Comparison of ENCODE assay signal across 8 cellular contexts in genomic region chrX:155880586-155881157, GRCh38. TPM values are rescaled to one million over a fixed set of nuclear protein-coding genes. Genes with fewer than 3 reads are reported as not detected.
DNase-seq lines count a peak whose midpoint lies in the region; ATAC-seq and TF ChIP-seq lines count a peak whose summit lies in the region.

No MANE protein-coding gene starts in this region.

- no peaks in the 10 kb centered on the region; the same call in 1 of the 2 replicates for H3K27me3 ChIP-seq in BLaER1
- H3K27me3 ChIP-seq in H7 (ENCODE audit: control insufficient read depth, insufficient read depth, low read length) = no peaks in the 10 kb centered on the region; the same call in 1 of the 2 replicates
- peaks cover 0 to 6% (median 0%) of the 10 kb centered on the region in 9 donors for H3K27me3 ChIP-seq in heart left ventricle
- no peaks in the 10 kb centered on the region for H3K27me3 ChIP-seq in gastrocnemius medialis

- H3K4me2 ChIP-seq in BLaER1 = peak overlapping the region; percentile 49

- DNase-seq in H7 = no peak
- no peak for DNase-seq in heart left ventricle
- DNase-seq in gastrocnemius medialis = no peak
- DNase-seq in activated effector memory CD4-positive, alpha-beta T cell treated with Interleukin-2 at 50 U/mL for 16 hours = no peak
- DNase-seq in activated CD8-positive, alpha-beta memory T cell treated with anti-CD3 and anti-CD28 coated beads for 24 hours = no peak

- H3K36me3 ChIP-seq in BLaER1 = no peaks in the 10 kb centered on the region
- no peaks in the 10 kb centered on the region for H3K36me3 ChIP-seq in H7 (replicated peaks; ENCODE audit: control insufficient read depth, insufficient read depth, low read length)
- H3K36me3 ChIP-seq in heart left ventricle = peaks cover 0 to 2% (median 0%) of the 10 kb centered on the region in 9 donors
- no peaks in the 10 kb centered on the region for H3K36me3 ChIP-seq in gastrocnemius medialis

- in situ Hi-C loops in gastrocnemius medialis (cut with MboI; ENCODE audit: low sequenced_read_pairs in 4 of 4) = no loop called here

- H3K27ac ChIP-seq in BLaER1 (no peak overlapping the region), VCaP (peak overlapping the region; percentile 50), heart left ventricle (peak overlapping the region in 10 of 12 donors; percentile 29 to 86 (median 74)), gastrocnemius medialis (peak overlapping the region; percentile 76 to 92 (median 84))

- ATAC-seq in heart left ventricle (peak in 3 of 4 donors; percentile 36 to 38 (median 38)), gastrocnemius medialis (peak; percentile 31 to 54), HG03457 (IDR thresholded peaks at IDR 0.05; ENCODE audit: unreplicated experiment) (no peak)

- intact Hi-C loops in heart left ventricle (cut with DNase I) (loop anchor here in 1 of 10 donors (5.0 kb wide), 1 partner anchor 663 kb away; the partner anchor contains the start of gene VBP1), gastrocnemius medialis (cut with DNase I; ENCODE audit: low total_unique reads) (loop anchor here (5.0 kb wide), 1 partner anchor 1118 kb away; the partner anchor contains the start of gene DKC1)

- H4K20me1 ChIP-seq in BLaER1 = no peaks in the 10 kb centered on the region

- no peaks in the 10 kb centered on the region for H3K9me3 ChIP-seq in BLaER1
- H3K9me3 ChIP-seq in heart left ventricle = no peaks in the 10 kb centered on the region
- no peaks in the 10 kb centered on the region for H3K9me3 ChIP-seq in gastrocnemius medialis

- H3K9ac ChIP-seq in BLaER1 = peak overlapping the region; percentile 74; the same call in 1 of the 2 replicates

- H3K4me3 ChIP-seq in BLaER1 (peak overlapping the region; percentile 74), H7 (ENCODE audit: insufficient read depth, low read depth, low read length) (peak overlapping the region; percentile 44), heart left ventricle (peak overlapping the region; percentile 30 to 94 (median 74)), gastrocnemius medialis (peak overlapping the region; percentile 64 to 81 (median 71))

- 28 to 34% (median 32%) methylated on average over 13 of the region's 13 CpGs for WGBS in heart left ventricle, 4 donors

- H3K4me1 ChIP-seq in BLaER1 (peaks cover 6% of the 10 kb centered on the region), heart left ventricle (peaks cover 0 to 12% (median 3%) of the 10 kb centered on the region in 12 donors), gastrocnemius medialis (peaks cover 3 to 9% of the 10 kb centered on the region in 2 donors)

- TF ChIP-seq CTCF in VCaP (conservative IDR thresholded peaks at IDR 0.05) (no peak), heart left ventricle (IDR thresholded peaks at IDR 0.05) (no peak), gastrocnemius medialis (IDR thresholded peaks at IDR 0.05 in 4 of 5, conservative IDR thresholded peaks at IDR 0.05 in 1 of 5) (no peak)

- TF ChIP-seq POLR2A in heart left ventricle (IDR thresholded peaks at IDR 0.05) = no peak
- TF ChIP-seq POLR2A in gastrocnemius medialis (IDR thresholded peaks at IDR 0.05) = no peak

RNA-seq across cellular contexts. Expression of gene VAMP7, which starts 0.5 kb away (rescaled TPM):
- 25.2 and 32.1 TPM in 2 replicates for total RNA-seq in H7 (2014; rRNA removed; shearing (Covaris generic))
- total RNA-seq in heart left ventricle (10 to 100 TPM; 18.5 to 28.8 (median 24.3) TPM), gastrocnemius medialis (10 to 100 TPM; 21.6 to 41.4 (median 32.2) TPM)
- 10 to 100 TPM; 11.2 to 40.8 TPM for polyA plus RNA-seq in heart left ventricle
